In the genomic region with DNA sequence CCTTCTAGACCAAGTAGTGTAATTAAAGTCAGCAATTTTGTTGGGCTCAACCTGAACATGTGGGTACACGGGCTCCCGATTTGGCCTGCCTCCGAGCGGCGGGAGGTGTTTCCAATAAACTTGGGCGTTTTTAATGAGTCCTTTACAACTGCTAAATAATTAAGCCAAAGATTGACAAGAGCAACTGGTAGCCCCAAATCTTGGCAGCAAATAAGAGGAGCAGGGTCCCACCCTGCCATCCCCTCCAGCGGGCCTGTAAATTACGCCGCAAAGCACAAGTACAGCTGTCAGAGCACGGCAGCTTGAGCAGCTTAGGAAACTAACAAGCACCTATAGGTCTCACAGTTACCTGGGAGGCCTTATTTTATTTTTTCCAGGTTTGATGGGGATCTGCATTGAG, we compare ENCODE assay signal across 35 cellular contexts.
"Had no signal": no experiment of that assay in that cellular context is flagged by ENCODE, and none has a peak within 500 bp of the region (broad histone marks: within the 10 kb centered on the region; RNA-seq: fewer than 3 reads in every experiment).

No MANE protein-coding gene starts in this region.

- H3K4me2 ChIP-seq: KMS-11 had no signal

- ATAC-seq: activated CD8-positive, alpha-beta T cell treated with anti-CD3 and anti-CD28 coated beads for 36 hours; activated T-cell treated with anti-CD3 and anti-CD28 coated beads, Interleukin-2, amount 50 U/mL, for 72 hours; activated T-helper 17 cell treated with anti-CD3 and anti-CD28 coated beads, Interleukin-2, amount 50 U/mL, for 72 hours; PC-3; Right ventricle myocardium inferior had no signal

- H3K9me3 ChIP-seq: ascending aorta, Peyer's patch had no signal

- H3K9ac ChIP-seq: KMS-11 had no signal

- H3K4me3 ChIP-seq: ascending aorta, cardiac muscle cell, Peyer's patch had no signal

- H3K4me1 ChIP-seq: ascending aorta had no signal

- H3K27ac ChIP-seq: ascending aorta, cardiac muscle cell, KMS-11, Peyer's patch, WERI-Rb-1 had no signal

- DNase-seq: activated CD4-positive, alpha-beta T cell treated with anti-CD3 and anti-CD28 coated beads for 1 hour; activated CD4-positive, alpha-beta T cell treated with anti-CD3 and anti-CD28 coated beads, Interleukin-2, amount 10 ng/mL, durations not matched to agents 24 days and 14 days; activated CD4-positive, alpha-beta T cell treated with anti-CD3 and anti-CD28 coated beads, Interleukin-2, amount 50 U/mL, for 4 hours; activated CD4-positive, CD25-positive, alpha-beta regulatory T cell; activated CD8-positive, alpha-beta T cell treated with anti-CD3 and anti-CD28 coated beads for 36 hours; activated effector memory CD4-positive, alpha-beta T cell treated with anti-CD3 and anti-CD28 coated beads, Interleukin-2, amount 50 U/mL, for 16 hours; activated naive CD4-positive, alpha-beta T cell treated with Interleukin-2 at 50 U/mL for 16 hours; activated naive CD8-positive, alpha-beta T cell treated with anti-CD3 and anti-CD28 coated beads, Interleukin-2, amount 10 ng/mL, durations not matched to agents 7 days and 5 days; activated T-cell treated with anti-CD3 and anti-CD28 coated beads, Interleukin-2, amount 50 U/mL, for 1 hour; activated T-cell treated with anti-CD3 and anti-CD28 coated beads, Interleukin-2, amount 50 U/mL, for 72 hours; amygdala; MM.1S; MV-4-11; NCI-H1092; NCI-H1436 treated with DMSO at 0.1 percent for 48 hours; NCI-H187 treated with DMSO at 0.1 percent for 48 hours; NCI-H2081; NCI-H226; NCI-H524 treated with DMSO at 0.1 percent for 48 hours; NCI-H748 treated with DMSO at 0.1 percent for 48 hours; NK-92 treated with Interleukin-12 subunit alpha and Interleukin-12 subunit beta, amount 100 ng/mL, for 24 hours; PC-3; Peyer's patch; RPMI8226; SIG-M5; SW 1271; T-helper 1 cell; T-helper 2 cell; T-helper 9 cell; WERI-Rb-1 had no signal

- H3K36me3 ChIP-seq: ascending aorta, cardiac muscle cell, Peyer's patch, WERI-Rb-1 had no signal

- H3K27me3 ChIP-seq: ascending aorta, cardiac muscle cell, Peyer's patch had no signal
